In the genomic region with DNA sequence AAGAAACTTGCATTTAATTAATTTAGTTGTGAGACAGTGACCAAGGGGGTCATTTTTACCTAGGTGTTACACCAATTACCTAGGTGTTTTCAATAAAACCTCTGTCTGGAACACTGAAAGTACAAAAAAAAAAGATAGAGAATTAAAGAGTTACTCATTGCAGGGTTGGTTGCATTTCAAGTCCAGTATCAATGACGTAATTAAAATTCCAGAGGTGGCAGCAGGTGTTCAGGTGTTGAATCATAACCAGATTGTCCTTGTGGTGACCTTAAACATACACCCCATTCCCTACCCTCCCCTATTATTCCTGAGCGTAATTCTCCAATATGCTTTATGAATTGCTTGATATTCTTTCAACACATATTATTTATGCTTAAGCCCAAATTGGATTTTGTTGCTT, we compare ENCODE assay signal across 27 cellular contexts.
A peak's percentile ranks its signal among the peaks of the same experiment; 100 is the strongest.
DNase-seq lines count a peak whose midpoint lies in the region; ATAC-seq, FAIRE-seq and TF ChIP-seq lines count a peak whose summit lies in the region.
"Had no signal": no experiment of that assay in that cellular context is flagged by ENCODE, and none has a peak within 500 bp of the region (broad histone marks: within the 10 kb centered on the region; RNA-seq: fewer than 3 reads in every experiment).

No MANE protein-coding gene starts in this region.

- H3K4me1 ChIP-seq in HepG2 (ENCODE audit: insufficient read depth, low read length) (no peaks in the 10 kb centered on the region), right lobe of liver (no peaks in the 10 kb centered on the region)
- no peaks in the 10 kb centered on the region for H3K4me1 ChIP-seq in CD8-positive, alpha-beta T cell (ENCODE audit: insufficient read depth, low read length)
- H3K4me1 ChIP-seq: HAP-1 had no signal

- no peak overlapping the region for H3K9ac ChIP-seq in HepG2 (ENCODE audit: insufficient read depth, low read depth, low read length)

- POLR2A ChIA-PET in HepG2 (lab: Yijun Ruan, JAX), result no interaction called here
- POLR2A ChIA-PET in CD8-positive, alpha-beta T cell (lab: Charles Lee), result no interaction called here
- POLR2A ChIA-PET in naive thymus-derived CD8-positive, alpha-beta T cell (lab: Charles Lee), result no interaction called here

- no peak overlapping the region for H3K27ac ChIP-seq in HepG2 (ENCODE audit: extremely low read length, insufficient read depth, low read length)
- no peak overlapping the region for H3K27ac ChIP-seq in right lobe of liver
- H3K27ac ChIP-seq in CD8-positive, alpha-beta T cell (ENCODE audit: low read depth, low read length), result no peak overlapping the region
- H3K27ac ChIP-seq: 22Rv1, C4-2B, HL-60, SK-N-MC had no signal

- peak overlapping the region; percentile 67 for H3K27ac Mint-ChIP-seq in progenitor cell of endocrine pancreas
- H3K27ac Mint-ChIP-seq in CD8-positive, alpha-beta T cell, result no peak overlapping the region
- no peak overlapping the region for H3K27ac Mint-ChIP-seq in naive thymus-derived CD8-positive, alpha-beta T cell
- H3K27ac Mint-ChIP-seq: B cell; CD8-positive, alpha-beta memory T cell had no signal

- no peaks in the 10 kb centered on the region for H3K27me3 ChIP-seq in HepG2 (ENCODE audit: control insufficient read depth in 1 of 2, insufficient read depth in 2 of 2, low read length in 2 of 2)
- no peaks in the 10 kb centered on the region for H3K27me3 ChIP-seq in right lobe of liver
- H3K27me3 ChIP-seq in CD8-positive, alpha-beta T cell (ENCODE audit: insufficient read depth, low read length), result no peaks in the 10 kb centered on the region

- H3K9me3 ChIP-seq in HepG2 (ENCODE audit: low read length) (no peaks in the 10 kb centered on the region), right lobe of liver (no peaks in the 10 kb centered on the region)
- no peaks in the 10 kb centered on the region for H3K9me3 ChIP-seq in CD8-positive, alpha-beta T cell (ENCODE audit: low read length)
- H3K9me3 ChIP-seq: HAP-1 had no signal

- no peak overlapping the region for H3K4me2 ChIP-seq in HepG2 (ENCODE audit: low read depth, low read length)

- no peak for ATAC-seq in HepG2
- ATAC-seq in right lobe of liver, result no peak
- ATAC-seq in CD8-positive, alpha-beta T cell, result no peak
- no peak for ATAC-seq in naive thymus-derived CD8-positive, alpha-beta T cell

- WGBS in HepG2 (ENCODE audit: low lambda C conversion rate), result 3% methylated on average over 2 of the region's 2 CpGs
- 61% methylated on average over 2 of the region's 2 CpGs for WGBS in right lobe of liver (ENCODE audit: insufficient coverage, low coverage, low lambda C conversion rate, missing lambda C conversion rate)

- intact Hi-C loops in HepG2 (cut with micrococcal nuclease; ENCODE audit: unreplicated experiment), result no loop called here
- intact Hi-C loops in right lobe of liver (cut with DNase I), result no loop called here
- intact Hi-C loops in CD8-positive, alpha-beta T cell (cut with DNase I, micrococcal nuclease), result no loop called here

- H3K4me3 ChIP-seq in HepG2 (replicated peaks in 1 of 3; ENCODE audit: insufficient read depth in 1 of 3, low read depth in 2 of 3, low read length in 3 of 3) (no peak overlapping the region), right lobe of liver (no peak overlapping the region), epithelial cell of proximal tubule (ENCODE audit: low read depth, low read length) (no peak overlapping the region)
- H3K4me3 ChIP-seq in CD8-positive, alpha-beta T cell (ENCODE audit: low read depth, low read length), result no peak overlapping the region
- H3K4me3 ChIP-seq: HAP-1, SK-N-MC had no signal

- TF ChIP-seq POLR2A in HepG2 (IDR thresholded peaks at IDR 0.05; ENCODE audit: insufficient read depth in 1 of 2, low read depth in 2 of 2, low read length in 2 of 2), result no peak
- no peak for TF ChIP-seq POLR2A in right lobe of liver (IDR thresholded peaks at IDR 0.05)

- H3K36me3 Mint-ChIP-seq in progenitor cell of endocrine pancreas (ENCODE audit: insufficient read depth), result no peaks in the 10 kb centered on the region
- H3K36me3 Mint-ChIP-seq in CD8-positive, alpha-beta T cell, result no peaks in the 10 kb centered on the region
- H3K36me3 Mint-ChIP-seq in naive thymus-derived CD8-positive, alpha-beta T cell, result no peaks in the 10 kb centered on the region
- H3K36me3 Mint-ChIP-seq: CD8-positive, alpha-beta memory T cell had no signal

- H3K9me3 Mint-ChIP-seq in progenitor cell of endocrine pancreas (ENCODE audit: low read depth), result peaks cover 3% of the 10 kb centered on the region
- H3K9me3 Mint-ChIP-seq in CD8-positive, alpha-beta T cell, result no peaks in the 10 kb centered on the region
- peaks cover 0 to 5% (median 0%) of the 10 kb centered on the region in 9 donors for H3K9me3 Mint-ChIP-seq in naive thymus-derived CD8-positive, alpha-beta T cell

- no peak for TF ChIP-seq RAD21 in HepG2 (CRISPR knock-in tag; IDR thresholded peaks at IDR 0.05)

- TF ChIP-seq CTCF in HepG2 (CRISPR knock-in tag; IDR thresholded peaks at IDR 0.05) (no peak), right lobe of liver (IDR thresholded peaks at IDR 0.05) (no peak), epithelial cell of proximal tubule (conservative IDR thresholded peaks at IDR 0.05; ENCODE audit: low read depth, low read length) (no peak), progenitor cell of endocrine pancreas (IDR thresholded peaks at IDR 0.05; ENCODE audit: unreplicated experiment) (no peak)
- TF ChIP-seq CTCF in CD8-positive, alpha-beta T cell (IDR thresholded peaks at IDR 0.05), result no peak

- no TSS peak for BruUV-seq in HepG2 (replicated peaks; lab: Mats Ljungman, UMichigan)

- H3K4me3 Mint-ChIP-seq in progenitor cell of endocrine pancreas (ENCODE audit: low read depth), result no peak overlapping the region
- H3K4me3 Mint-ChIP-seq in CD8-positive, alpha-beta T cell, result no peak overlapping the region
- no peak overlapping the region for H3K4me3 Mint-ChIP-seq in naive thymus-derived CD8-positive, alpha-beta T cell
- H3K4me3 Mint-ChIP-seq: B cell; CD8-positive, alpha-beta memory T cell had no signal

- TF ChIP-seq EP300 in HepG2 (IDR thresholded peaks at IDR 0.05; ENCODE audit: low read depth in 2 of 2, low read length in 2 of 2) (no peak), HepG2 (CRISPR knock-in tag; IDR thresholded peaks at IDR 0.05; ENCODE audit: borderline replicate concordance) (no peak)

- no peaks in the 10 kb centered on the region for H4K20me1 ChIP-seq in HepG2 (ENCODE audit: insufficient read depth, low read length)

- CTCF ChIA-PET in HepG2 (lab: Yijun Ruan, JAX; ENCODE audit: low intra/inter-chr PET ratio, low total read pairs), result no interaction called here
- CTCF ChIA-PET in CD8-positive, alpha-beta T cell (lab: Charles Lee), result interaction anchor here (0.6 kb wide), 1 partner anchor 63 kb away, joined by 3 read pairs; no protein-coding TSS in a partner anchor

- no peaks in the 10 kb centered on the region for H3K27me3 Mint-ChIP-seq in progenitor cell of endocrine pancreas
- no peaks in the 10 kb centered on the region for H3K27me3 Mint-ChIP-seq in CD8-positive, alpha-beta T cell (ENCODE audit: low read depth)
- H3K27me3 Mint-ChIP-seq in naive thymus-derived CD8-positive, alpha-beta T cell, result no peaks in the 10 kb centered on the region
- H3K27me3 Mint-ChIP-seq: B cell; CD8-positive, alpha-beta memory T cell had no signal

- no peak for FAIRE-seq in HepG2 (lab: Jason Lieb, UNC)
- FAIRE-seq: RCC 7860 had no signal

- no peak overlapping the region for H2AFZ ChIP-seq in HepG2 (ENCODE audit: low read length)

- H3K36me3 ChIP-seq in HepG2 (replicated peaks in 1 of 2; ENCODE audit: control insufficient read depth in 1 of 2, insufficient read depth in 2 of 2, low read length in 2 of 2) (no peaks in the 10 kb centered on the region), right lobe of liver (no peaks in the 10 kb centered on the region)
- H3K36me3 ChIP-seq in CD8-positive, alpha-beta T cell (ENCODE audit: insufficient read depth, low read length), result no peaks in the 10 kb centered on the region
- H3K36me3 ChIP-seq: HAP-1 had no signal

- H3K79me2 ChIP-seq in HepG2 (ENCODE audit: insufficient read depth, low read length), result no peaks in the 10 kb centered on the region

- H3K4me1 Mint-ChIP-seq in progenitor cell of endocrine pancreas (ENCODE audit: low read depth), result peaks cover 9% of the 10 kb centered on the region
- no peaks in the 10 kb centered on the region for H3K4me1 Mint-ChIP-seq in CD8-positive, alpha-beta T cell (ENCODE audit: low read depth)
- no peaks in the 10 kb centered on the region for H3K4me1 Mint-ChIP-seq in naive thymus-derived CD8-positive, alpha-beta T cell
- H3K4me1 Mint-ChIP-seq: B cell; CD8-positive, alpha-beta memory T cell had no signal

- no peak for DNase-seq in HepG2 (ENCODE audit: low spot score)
- no peak for DNase-seq in right lobe of liver
- peak; percentile 35 for DNase-seq in epithelial cell of proximal tubule (ENCODE audit: low read depth)
- DNase-seq in progenitor cell of endocrine pancreas (ENCODE audit: low spot score, unreplicated experiment), result no peak
- DNase-seq in CD8-positive, alpha-beta T cell, result no peak
- DNase-seq in naive thymus-derived CD8-positive, alpha-beta T cell, result no peak
- DNase-seq in NCI-H1105 treated with DMSO at 0.1 percent for 48 hours (lab: John Stamatoyannopoulos, UW), result no peak
- DNase-seq: CD8-positive, alpha-beta memory T cell; DMS 273 treated with DMSO at 0.1 percent for 48 hours; GOT3; Karpas-422; NCI-H1092; NCI-H1436; NCI-H187; NCI-H2081 treated with DMSO at 0.1 percent for 48 hours; NCI-H2171; NCI-H226; NCI-H510A; NCI-H774; SIG-M5 had no signal

- in situ Hi-C loops in HepG2 (cut with HindIII; ENCODE audit: extremely low pct_ligation_motif_present, low pct_unique_long_range_greater_than_20kb), result no loop called here

TF ChIP-seq in HepG2, 621 proteins besides CTCF, POLR2A, EP300 and RAD21:
- TF ChIP-seq THAP8 (CRISPR knock-in tag; IDR thresholded peaks at IDR 0.05; ENCODE audit: borderline replicate concordance), result no peak
- peak; percentile 44 for TF ChIP-seq CREB1 (IDR thresholded peaks at IDR 0.05)
- TF ChIP-seq CREB1 (CRISPR knock-in tag; IDR thresholded peaks at IDR 0.05), result no peak
- TF ChIP-seq ATF7 (IDR thresholded peaks at IDR 0.05), result peak; percentile 98
- TF ChIP-seq ATF7 (CRISPR knock-in tag; IDR thresholded peaks at IDR 0.05), result no peak
